ENCODE assay signal across 1 cellular context in the genomic region with DNA sequence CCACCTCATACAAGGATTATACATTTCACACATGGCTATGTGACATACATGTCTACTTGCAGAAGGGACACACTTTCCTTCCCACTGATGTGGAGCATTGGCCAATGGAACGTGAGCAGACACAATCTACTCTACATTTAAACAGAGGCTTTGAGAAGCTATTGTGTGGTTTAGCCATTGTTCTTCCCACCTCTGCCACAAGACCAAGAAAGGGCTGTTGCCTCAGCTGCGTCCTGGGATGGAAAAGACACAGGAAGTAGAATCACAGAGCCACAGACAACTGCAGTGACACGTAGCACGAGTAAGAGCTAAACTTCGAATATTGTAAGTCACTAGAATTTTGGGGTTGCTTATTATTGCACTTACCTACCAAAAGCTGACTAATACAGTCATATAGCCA.
TF ChIP-seq lines count a peak whose summit lies in the region.

No MANE protein-coding gene starts in this region.

TF ChIP-seq in SK-N-SH treated with all-trans-retinoic acid at 6 μM for 48 hours, 23 proteins besides CTCF, POLR2A, EP300 and RAD21 (continued from another document):
- TF ChIP-seq ZNF8 (CRISPR knock-in tag; IDR thresholded peaks at IDR 0.05) = no peak
